12 cellular contexts compared by ENCODE assay signal in the genomic region with DNA sequence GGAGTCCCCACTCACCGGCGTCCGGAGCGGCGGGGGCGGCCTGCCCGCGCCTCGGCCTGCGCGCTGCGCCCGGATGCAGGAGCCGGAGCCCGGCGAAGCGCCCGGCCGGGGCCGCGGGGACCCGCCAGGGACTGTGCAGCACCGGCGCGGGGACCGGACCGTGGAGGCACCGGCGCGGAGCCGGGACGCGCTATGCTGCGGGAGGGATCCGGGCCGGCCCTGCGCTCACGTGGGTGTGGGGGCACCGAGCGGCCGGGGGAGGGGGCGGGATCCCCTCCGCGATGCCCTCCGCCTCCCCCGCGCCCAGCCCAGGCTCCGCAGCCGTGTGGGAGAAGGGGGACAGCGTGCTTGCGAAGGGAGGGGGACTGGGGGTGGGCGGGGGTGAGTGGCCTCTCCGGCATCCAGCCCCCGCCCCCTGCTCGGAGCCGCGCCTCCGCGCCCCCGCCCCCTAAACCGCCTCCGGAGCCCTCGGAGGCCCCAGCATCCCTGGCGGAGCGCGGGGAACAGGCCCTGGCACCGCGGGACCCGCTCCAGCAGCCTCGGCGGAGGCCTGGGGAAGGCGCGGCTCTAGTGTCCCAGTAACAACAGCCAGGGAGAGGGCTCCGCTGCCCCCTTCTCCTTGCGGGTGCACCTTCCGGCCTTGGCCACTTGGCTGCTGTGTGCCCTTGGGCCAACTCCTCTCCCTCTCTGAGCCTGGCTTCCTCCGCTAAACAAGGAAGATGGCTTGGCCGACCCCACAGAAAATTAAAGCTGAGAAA. TPM values are rescaled to one million over a fixed set of nuclear protein-coding genes. Genes with fewer than 3 reads are reported as not detected.
DNase-seq lines count a peak whose midpoint lies in the region; ATAC-seq and TF ChIP-seq lines count a peak whose summit lies in the region.
"Had no signal": no experiment of that assay in that cellular context is flagged by ENCODE, and none has a peak within 500 bp of the region (broad histone marks: within the 10 kb centered on the region; RNA-seq: fewer than 3 reads in every experiment).

A gene (minus strand): TSS at position 367 of the 758 bp plus-strand sequence. CDS start 6,954 bp downstream, outside the sequence.

- POLR2A ChIA-PET in activated B cell treated with CpG ODN at 0.5 μM for 24 hours (lab: Charles Lee), result no interaction called here

- no peaks in the 10 kb centered on the region for H3K9me3 Mint-ChIP-seq in activated B cell treated with CpG ODN at 0.5 μM for 24 hours
- no peaks in the 10 kb centered on the region for H3K9me3 Mint-ChIP-seq in T-helper 2 cell treated with Interferon-gamma antibody and Interleukin-4, amounts not matched to agents 5 μg/mL and 100 μg/mL, for 36 hours
- no peaks in the 10 kb centered on the region for H3K9me3 Mint-ChIP-seq in activated T-helper 2 cell treated with anti-CD3 and anti-CD28 coated beads, Interferon-gamma antibody, Interleukin-2, Interleukin-4, amounts not matched to agents 10 μg/mL and 5 μg/mL and 100 μg/mL, durations not matched to agents 14 hours and 24 hours and 36 hours
- H3K9me3 Mint-ChIP-seq: activated CD4-positive, alpha-beta memory T cell treated with anti-CD3 and anti-CD28 coated beads, Interleukin-2, amount 10 ng/mL, durations not matched to agents 7 days and 5 days had no signal

- peak within 1 kb of the TSS; percentile 41 for H3K4me3 ChIP-seq in HAP-1
- peak within 1 kb of the TSS; percentile 51 for H3K4me3 ChIP-seq in iPS-18c (ENCODE audit: insufficient read depth, low read depth, low read length)
- H3K4me3 ChIP-seq in skin epidermis, result peak within 1 kb of the TSS in 6 of 7 experiments; percentile 7 to 45 (median 32)

- ATAC-seq in activated B cell treated with CpG ODN at 0.5 μM for 24 hours (ENCODE audit: low read depth) (no peak), GM18870 (IDR thresholded peaks at IDR 0.05; ENCODE audit: unreplicated experiment) (no peak)

- no peaks in the 10 kb centered on the region for H3K27me3 ChIP-seq in HAP-1 (ENCODE audit: low read depth)

- H3K4me1 Mint-ChIP-seq in activated B cell treated with CpG ODN at 0.5 μM for 24 hours, result peaks cover 6% of the 10 kb centered on the region
- no peaks in the 10 kb centered on the region for H3K4me1 Mint-ChIP-seq in T-helper 2 cell treated with Interferon-gamma antibody and Interleukin-4, amounts not matched to agents 5 μg/mL and 100 μg/mL, for 36 hours (ENCODE audit: low read depth)
- no peaks in the 10 kb centered on the region for H3K4me1 Mint-ChIP-seq in activated T-helper 2 cell treated with anti-CD3 and anti-CD28 coated beads, Interferon-gamma antibody, Interleukin-2, Interleukin-4, amounts not matched to agents 10 μg/mL and 5 μg/mL and 100 μg/mL, durations not matched to agents 14 hours and 24 hours and 36 hours (ENCODE audit: low read depth)
- H3K4me1 Mint-ChIP-seq: activated CD4-positive, alpha-beta memory T cell treated with anti-CD3 and anti-CD28 coated beads, Interleukin-2, amount 10 ng/mL, durations not matched to agents 7 days and 5 days had no signal

- CTCF ChIA-PET in activated B cell treated with CpG ODN at 0.5 μM for 24 hours (lab: Charles Lee), result no interaction called here

- peak within 1 kb of the TSS; percentile 66 for H3K4me3 Mint-ChIP-seq in activated B cell treated with CpG ODN at 0.5 μM for 24 hours
- H3K4me3 Mint-ChIP-seq in T-helper 2 cell treated with Interferon-gamma antibody and Interleukin-4, amounts not matched to agents 5 μg/mL and 100 μg/mL, for 36 hours, result no peak within 1 kb of the TSS
- no peak within 1 kb of the TSS for H3K4me3 Mint-ChIP-seq in activated T-helper 2 cell treated with anti-CD3 and anti-CD28 coated beads, Interferon-gamma antibody, Interleukin-2, Interleukin-4, amounts not matched to agents 10 μg/mL and 5 μg/mL and 100 μg/mL, durations not matched to agents 14 hours and 24 hours and 36 hours (ENCODE audit: low read depth)
- H3K4me3 Mint-ChIP-seq: activated CD4-positive, alpha-beta memory T cell treated with anti-CD3 and anti-CD28 coated beads, Interleukin-2, amount 10 ng/mL, durations not matched to agents 7 days and 5 days had no signal

- no peaks in the 10 kb centered on the region for H3K36me3 Mint-ChIP-seq in activated B cell treated with CpG ODN at 0.5 μM for 24 hours (ENCODE audit: low read depth)
- no peaks in the 10 kb centered on the region for H3K36me3 Mint-ChIP-seq in T-helper 2 cell treated with Interferon-gamma antibody and Interleukin-4, amounts not matched to agents 5 μg/mL and 100 μg/mL, for 36 hours (ENCODE audit: low read depth)
- H3K36me3 Mint-ChIP-seq in activated T-helper 2 cell treated with anti-CD3 and anti-CD28 coated beads, Interferon-gamma antibody, Interleukin-2, Interleukin-4, amounts not matched to agents 10 μg/mL and 5 μg/mL and 100 μg/mL, durations not matched to agents 14 hours and 24 hours and 36 hours (ENCODE audit: low read depth), result no peaks in the 10 kb centered on the region

- peaks cover 47% of the 10 kb centered on the region for H3K27me3 Mint-ChIP-seq in activated B cell treated with CpG ODN at 0.5 μM for 24 hours
- peaks cover 30% of the 10 kb centered on the region for H3K27me3 Mint-ChIP-seq in T-helper 2 cell treated with Interferon-gamma antibody and Interleukin-4, amounts not matched to agents 5 μg/mL and 100 μg/mL, for 36 hours (ENCODE audit: low read depth)
- H3K27me3 Mint-ChIP-seq in activated T-helper 2 cell treated with anti-CD3 and anti-CD28 coated beads, Interferon-gamma antibody, Interleukin-2, Interleukin-4, amounts not matched to agents 10 μg/mL and 5 μg/mL and 100 μg/mL, durations not matched to agents 14 hours and 24 hours and 36 hours (ENCODE audit: low read depth), result peaks cover 28% of the 10 kb centered on the region

- no peaks in the 10 kb centered on the region for H3K36me3 ChIP-seq in HAP-1 (replicated peaks)
- H3K36me3 ChIP-seq: spleen had no signal

- peak within 1 kb of the TSS in 4 of 21 experiments; percentile 3 to 38 (median 26) for H3K27ac ChIP-seq in skin epidermis
- H3K27ac ChIP-seq: spleen had no signal

- H3K9me3 ChIP-seq in HAP-1, result no peaks in the 10 kb centered on the region
- no peaks in the 10 kb centered on the region for H3K9me3 ChIP-seq in iPS-18c (ENCODE audit: control insufficient read depth, insufficient read depth, low read length)

- no peak within 1 kb of the TSS for H3K27ac Mint-ChIP-seq in activated B cell treated with CpG ODN at 0.5 μM for 24 hours
- no peak within 1 kb of the TSS for H3K27ac Mint-ChIP-seq in T-helper 2 cell treated with Interferon-gamma antibody and Interleukin-4, amounts not matched to agents 5 μg/mL and 100 μg/mL, for 36 hours
- H3K27ac Mint-ChIP-seq in activated T-helper 2 cell treated with anti-CD3 and anti-CD28 coated beads, Interferon-gamma antibody, Interleukin-2, Interleukin-4, amounts not matched to agents 10 μg/mL and 5 μg/mL and 100 μg/mL, durations not matched to agents 14 hours and 24 hours and 36 hours, result no peak within 1 kb of the TSS
- H3K27ac Mint-ChIP-seq: activated CD4-positive, alpha-beta memory T cell treated with anti-CD3 and anti-CD28 coated beads, Interleukin-2, amount 10 ng/mL, durations not matched to agents 7 days and 5 days had no signal

- DNase-seq in HAP-1 (ENCODE audit: low spot score in 2 of 2) (peak; percentile 13 to 70), activated B cell treated with CpG ODN at 0.5 μM for 24 hours (no peak)
- no peak for DNase-seq in T-helper 2 cell treated with Interferon-gamma antibody and Interleukin-4, amounts not matched to agents 5 μg/mL and 100 μg/mL, for 36 hours (ENCODE audit: low spot score)
- no peak for DNase-seq in activated T-helper 2 cell treated with anti-CD3 and anti-CD28 coated beads, Interferon-gamma antibody, Interleukin-2, Interleukin-4, amounts not matched to agents 10 μg/mL and 5 μg/mL and 100 μg/mL, durations not matched to agents 14 hours and 24 hours and 36 hours (ENCODE audit: low spot score)
- DNase-seq: activated CD4-positive, alpha-beta memory T cell treated with anti-CD3 and anti-CD28 coated beads, Interleukin-2, amount 10 ng/mL, durations not matched to agents 7 days and 5 days; aorta; MV-4-11; NCI-H774; spleen had no signal

- in situ Hi-C loops in HAP-1 (cut with MboI; ENCODE audit: low sequenced_read_pairs), result no loop called here

- intact Hi-C loops in activated B cell treated with CpG ODN at 0.5 μM for 24 hours (cut with micrococcal nuclease), result no loop called here
- intact Hi-C loops in activated T-helper 2 cell treated with anti-CD3 and anti-CD28 coated beads, Interferon-gamma antibody, Interleukin-2, Interleukin-4, amounts not matched to agents 10 μg/mL and 5 μg/mL and 100 μg/mL, durations not matched to agents 14 hours and 24 hours and 36 hours (cut with micrococcal nuclease), result no loop called here

- H3K4me1 ChIP-seq in HAP-1, result peaks cover 4% of the 10 kb centered on the region; the same call in 1 of the 2 replicates

- no peak for TF ChIP-seq CTCF in activated B cell treated with CpG ODN at 0.5 μM for 24 hours (IDR thresholded peaks at IDR 0.05)

RNA-seq across cellular contexts. Expression of the gene that starts here (rescaled TPM):
- not detected in 2 replicates for total RNA-seq in activated B cell treated with CpG ODN at 0.5 μM for 24 hours
- total RNA-seq in activated T-helper 2 cell treated with anti-CD3 and anti-CD28 coated beads, Interferon-gamma antibody, Interleukin-2, Interleukin-4, amounts not matched to agents 10 μg/mL and 5 μg/mL and 100 μg/mL, durations not matched to agents 14 hours and 24 hours and 36 hours, result not detected in 2 replicates
- total RNA-seq: activated CD4-positive, alpha-beta memory T cell treated with anti-CD3 and anti-CD28 coated beads, Interleukin-2, amount 10 ng/mL, durations not matched to agents 7 days and 5 days; aorta; spleen had no signal

Comparison
In these comparisons a context has a peak if more than half of its experiments do, and no peak if none do; other contexts are left out.
1. DNase-seq: peak in HAP-1 (2 of 2); none in activated B cell treated with CpG ODN at 0.5 μM for 24 hours (single experiment), T-helper 2 cell treated with Interferon-gamma antibody and Interleukin-4, amounts not matched to agents 5 μg/mL and 100 μg/mL, for 36 hours (single experiment) and activated T-helper 2 cell treated with anti-CD3 and anti-CD28 coated beads, Interferon-gamma antibody, Interleukin-2, Interleukin-4, amounts not matched to agents 10 μg/mL and 5 μg/mL and 100 μg/mL, durations not matched to agents 14 hours and 24 hours and 36 hours (single experiment).
2. Peak in every context shown above with its lines, with median percentiles within 50 percentile points of each other: H3K4me3 ChIP-seq.